19 cellular contexts compared by ENCODE assay signal in genomic region chr7:39016609-39017008, GRCh38. TPM values are rescaled to one million over a fixed set of nuclear protein-coding genes. Genes with fewer than 3 reads are reported as not detected.
DNase-seq lines count a peak whose midpoint lies in the region; FAIRE-seq and TF ChIP-seq lines count a peak whose summit lies in the region.
"Had no signal": no experiment of that assay in that cellular context is flagged by ENCODE, and none has a peak within 500 bp of the region (broad histone marks: within the 10 kb centered on the region; RNA-seq: fewer than 3 reads in every experiment).

No MANE protein-coding gene starts in this region.

- H3K4me2 ChIP-seq in mammary epithelial cell (ENCODE audit: insufficient read depth, low read depth, low read length), result no peak overlapping the region
- no peak overlapping the region for H3K4me2 ChIP-seq in mesendoderm (ENCODE audit: low read length)

- H3K27me3 ChIP-seq in breast epithelium (no peaks in the 10 kb centered on the region), mammary epithelial cell (ENCODE audit: insufficient read depth, low read length) (peaks cover 2% of the 10 kb centered on the region), colonic mucosa (no peaks in the 10 kb centered on the region), mesendoderm (ENCODE audit: insufficient read depth, low read length, poor library complexity) (no peaks in the 10 kb centered on the region), left ventricle myocardium inferior (ENCODE audit: low read depth) (no peaks in the 10 kb centered on the region)
- H3K27me3 ChIP-seq: dorsolateral prefrontal cortex, vagina had no signal

- H3K56ac ChIP-seq in mesendoderm (ENCODE audit: low read length), result no peak overlapping the region

- no peak overlapping the region for H2BK120ac ChIP-seq in mesendoderm (ENCODE audit: low read depth, low read length)

- H2AK5ac ChIP-seq in mesendoderm (ENCODE audit: low read length), result no peak overlapping the region

- dilution Hi-C loops in mammary epithelial cell (cut with HindIII; ENCODE audit: low sequenced_read_pairs), result no loop called here

- H4K5ac ChIP-seq in mesendoderm (ENCODE audit: low read length), result no peak overlapping the region

- TF ChIP-seq POLR2A in breast epithelium (IDR thresholded peaks at IDR 0.05), result no peak

- BruUV-seq in mammary epithelial cell (replicated peaks; lab: Mats Ljungman, UMichigan), result no TSS peak

- H2BK5ac ChIP-seq in mesendoderm (ENCODE audit: low read length), result no peak overlapping the region

- intact Hi-C loops in breast epithelium (cut with DNase I; ENCODE audit: low total_unique reads) (no loop called here), mammary epithelial cell (cut with micrococcal nuclease) (no loop called here), colonic mucosa (cut with DNase I) (no loop called here), left ventricle myocardium inferior (cut with micrococcal nuclease) (no loop called here), posterior cingulate gyrus (cut with DNase I) (no loop called here)

- H3K4me3 ChIP-seq in breast epithelium, result no peak overlapping the region
- H3K4me3 ChIP-seq in mammary epithelial cell (replicated peaks in 1 of 3; ENCODE audit: insufficient read depth in 1 of 3, low read depth in 2 of 3, low read length in 3 of 3), result no peak overlapping the region
- no peak overlapping the region for H3K4me3 ChIP-seq in colonic mucosa
- H3K4me3 ChIP-seq in mesendoderm (ENCODE audit: low read length), result no peak overlapping the region
- no peak overlapping the region for H3K4me3 ChIP-seq in left ventricle myocardium inferior
- H3K4me3 ChIP-seq: dorsolateral prefrontal cortex, vagina had no signal

- no peak overlapping the region for H3K23ac ChIP-seq in mesendoderm (ENCODE audit: low read length)

- no peak overlapping the region for H3K18ac ChIP-seq in mesendoderm (ENCODE audit: low read length)

- peak; percentile 17 for FAIRE-seq in urothelium cell line (lab: Jason Lieb, UNC)
- FAIRE-seq: HTR-8/SVneo had no signal

- H3K79me2 ChIP-seq in mammary epithelial cell (ENCODE audit: insufficient read depth, low read length) (no peaks in the 10 kb centered on the region), mesendoderm (ENCODE audit: control insufficient read depth, insufficient read depth, low read length) (no peaks in the 10 kb centered on the region)

- no peak overlapping the region for H3K4ac ChIP-seq in mesendoderm (ENCODE audit: low read depth, low read length)

- H3K9me3 ChIP-seq in breast epithelium, result no peaks in the 10 kb centered on the region
- no peaks in the 10 kb centered on the region for H3K9me3 ChIP-seq in mammary epithelial cell (replicated peaks; ENCODE audit: insufficient read depth, low read length)
- no peaks in the 10 kb centered on the region for H3K9me3 ChIP-seq in colonic mucosa
- H3K9me3 ChIP-seq in left ventricle myocardium inferior (replicated peaks), result no peaks in the 10 kb centered on the region
- H3K9me3 ChIP-seq: vagina had no signal

- H4K20me1 ChIP-seq in mammary epithelial cell (ENCODE audit: insufficient read depth, low read length), result no peaks in the 10 kb centered on the region

- peak; percentile 18 to 51 for DNase-seq in breast epithelium (ENCODE audit: low spot score in 2 of 2)
- no peak for DNase-seq in mammary epithelial cell
- DNase-seq in colonic mucosa, result peak; percentile 24
- peak; percentile 10 for DNase-seq in mesendoderm
- no peak for DNase-seq in urothelium cell line (ENCODE audit: low spot score)
- DNase-seq in left ventricle myocardium inferior, result no peak
- no peak for DNase-seq in T1000 (lab: John Stamatoyannopoulos, UW)
- DNase-seq in posterior cingulate gyrus, result no peak
- DNase-seq: activated CD8-positive, alpha-beta T cell treated with anti-CD3 and anti-CD28 coated beads, Interleukin-2, amount 10 ng/mL, durations not matched to agents 7 days and 5 days; activated T-cell treated with anti-CD3 and anti-CD28 coated beads, Interleukin-2, amount 50 U/mL, for 72 hours; CD4-positive, alpha-beta T cell; dorsolateral prefrontal cortex; glutamatergic neuron; NCI-H187 treated with DMSO at 0.1 percent for 48 hours; NCI-H82; RPMI8226; stimulated activated naive CD4-positive, alpha-beta T cell treated with Interleukin-2 at 50 U/mL for 16 hours had no signal

- H3K79me1 ChIP-seq in mesendoderm (ENCODE audit: low read length), result no peaks in the 10 kb centered on the region

- TF ChIP-seq CTCF in breast epithelium (IDR thresholded peaks at IDR 0.05), result no peak
- no peak for TF ChIP-seq CTCF in mammary epithelial cell (conservative IDR thresholded peaks at IDR 0.05 in 1 of 2, IDR thresholded peaks at IDR 0.05 in 1 of 2; ENCODE audit: extremely low read depth in 1 of 2, insufficient read depth in 1 of 2, low read depth in 1 of 2, low read length in 2 of 2)
- no peak for TF ChIP-seq CTCF in colonic mucosa (IDR thresholded peaks at IDR 0.05)
- TF ChIP-seq CTCF in left ventricle myocardium inferior (IDR thresholded peaks at IDR 0.05; ENCODE audit: borderline replicate concordance), result no peak

- no peak overlapping the region for H2BK15ac ChIP-seq in mesendoderm (replicated peaks; ENCODE audit: low read depth)

- no peak overlapping the region for H2AFZ ChIP-seq in mammary epithelial cell (ENCODE audit: low read depth, low read length)

- no peaks in the 10 kb centered on the region for H3K4me1 ChIP-seq in breast epithelium
- no peaks in the 10 kb centered on the region for H3K4me1 ChIP-seq in mammary epithelial cell (ENCODE audit: insufficient read depth, low read length)
- H3K4me1 ChIP-seq in colonic mucosa, result no peaks in the 10 kb centered on the region
- no peaks in the 10 kb centered on the region for H3K4me1 ChIP-seq in mesendoderm (ENCODE audit: control insufficient read depth, low read depth, low read length)
- no peaks in the 10 kb centered on the region for H3K4me1 ChIP-seq in left ventricle myocardium inferior
- H3K4me1 ChIP-seq: vagina had no signal

- CTCF ChIA-PET in mammary epithelial cell (lab: Charles Lee; ENCODE audit: low non-redundant PET), result no interaction called here

- H3K27ac ChIP-seq in breast epithelium, result no peak overlapping the region
- H3K27ac ChIP-seq in mammary epithelial cell (ENCODE audit: insufficient read depth, low read depth, low read length), result no peak overlapping the region
- H3K27ac ChIP-seq in colonic mucosa, result no peak overlapping the region
- no peak overlapping the region for H3K27ac ChIP-seq in mesendoderm (ENCODE audit: low read depth, low read length)
- no peak overlapping the region for H3K27ac ChIP-seq in left ventricle myocardium inferior (replicated peaks)
- H3K27ac ChIP-seq: dorsolateral prefrontal cortex, vagina had no signal

- H3K36me3 ChIP-seq in breast epithelium (no peaks in the 10 kb centered on the region), mammary epithelial cell (ENCODE audit: insufficient read depth, low read length) (no peaks in the 10 kb centered on the region), colonic mucosa (no peaks in the 10 kb centered on the region), mesendoderm (ENCODE audit: control insufficient read depth, insufficient read depth, low read length) (no peaks in the 10 kb centered on the region), left ventricle myocardium inferior (no peaks in the 10 kb centered on the region)
- H3K36me3 ChIP-seq: vagina had no signal

- no peak overlapping the region for H4K8ac ChIP-seq in mesendoderm (ENCODE audit: low read depth, low read length)

- in situ Hi-C loops in mammary epithelial cell (cut with MboI; ENCODE audit: low sequenced_read_pairs in 2 of 2), result no loop called here

- WGBS in mammary epithelial cell (ENCODE audit: low coverage, missing lambda C conversion rate), result 14% methylated on average over 8 of the region's 9 CpGs
- no CpG with 5 or more reads among the region's 9 CpGs for WGBS in mesendoderm (ENCODE audit: extremely low coverage, insufficient coverage, low lambda C conversion rate)

- no peak overlapping the region for H3K9ac ChIP-seq in mammary epithelial cell (ENCODE audit: insufficient read depth, low read length)
- H3K9ac ChIP-seq in colonic mucosa (ENCODE audit: low read depth in 2 of 2, low read length in 2 of 2), result no peak overlapping the region
- H3K9ac ChIP-seq in mesendoderm (ENCODE audit: low read length), result no peak overlapping the region

RNA-seq across cellular contexts. Expression of gene POU6F2, which starts 38.9 kb away (rescaled TPM):
- total RNA-seq in breast epithelium (under 1 TPM in 1 of 3 donors, not detected in 2; under 0.01 TPM), mammary epithelial cell (under 1 TPM in 1 of 2 donors, not detected in 1; 0.28 TPM), colonic mucosa (1 to 10 TPM in 1 of 2 donors, not detected in 1; 1.3 TPM), left ventricle myocardium inferior (0.44 TPM)
- polyA plus RNA-seq in mammary epithelial cell, result not detected
- not detected for polyA minus RNA-seq in mammary epithelial cell
- polyA plus RNA-seq in mesendoderm (2013, experiment 1 of 2), result 0.95 TPM
- 0.88 TPM for polyA plus RNA-seq in mesendoderm (2013, experiment 2 of 2)
- total RNA-seq: activated CD8-positive, alpha-beta T cell treated with anti-CD3 and anti-CD28 coated beads, Interleukin-2, amount 10 ng/mL, durations not matched to agents 7 days and 5 days; CD4-positive, alpha-beta T cell; vagina had no signal

Comparison
In these comparisons a context has a peak if more than half of its experiments do, and no peak if none do; other contexts are left out.
1. DNase-seq: peak in breast epithelium (2 of 2), colonic mucosa (single experiment) and mesendoderm (single experiment); none in mammary epithelial cell (single experiment), urothelium cell line (single experiment), left ventricle myocardium inferior (single experiment), T1000 (single experiment) and posterior cingulate gyrus (0 of 10).